ENCODE assay signal across 18 cellular contexts in genomic region chr4:72966652-72967051, GRCh38.
DNase-seq lines count a peak whose midpoint lies in the region; ATAC-seq, FAIRE-seq and TF ChIP-seq lines count a peak whose summit lies in the region.
"Had no signal": no experiment of that assay in that cellular context is flagged by ENCODE, and none has a peak within 500 bp of the region (broad histone marks: within the 10 kb centered on the region; RNA-seq: fewer than 3 reads in every experiment).

No MANE protein-coding gene starts in this region.

- peak; percentile 48 for ATAC-seq in GM18508 (IDR thresholded peaks at IDR 0.05; ENCODE audit: insufficient read depth, unreplicated experiment)
- ATAC-seq in GM19351 (IDR thresholded peaks at IDR 0.05; ENCODE audit: unreplicated experiment), result peak; percentile 91
- ATAC-seq in HG02840 (IDR thresholded peaks at IDR 0.05; ENCODE audit: low FRiP score, unreplicated experiment), result peak; percentile 73
- ATAC-seq in stimulated activated naive B cell treated with anti-CD40 and anti-IgM and Interleukin-4, amounts not matched to agents 10 μg/mL and 1 μg/mL and 100 μg/mL, for 72 hours (replicated peaks), result no peak
- ATAC-seq: activated naive CD4-positive, alpha-beta T cell treated with anti-CD3 and anti-CD28 coated beads, Interleukin-2, amount 50 U/mL, for 72 hours; heart left ventricle had no signal

- TF ChIP-seq CTCF in KMS-11 (conservative IDR thresholded peaks at IDR 0.05; ENCODE audit: low read depth, low read length) (no peak), D721Med (IDR thresholded peaks at IDR 0.05; ENCODE audit: insufficient read depth, missing control alignments) (no peak), mammary epithelial cell (conservative IDR thresholded peaks at IDR 0.05 in 1 of 2, IDR thresholded peaks at IDR 0.05 in 1 of 2; ENCODE audit: extremely low read depth in 1 of 2, insufficient read depth in 1 of 2, low read depth in 1 of 2, low read length in 2 of 2) (no peak)

- in situ Hi-C loops in mammary epithelial cell (cut with MboI; ENCODE audit: low sequenced_read_pairs in 2 of 2), result no loop called here

- H3K27me3 ChIP-seq in KMS-11 (ENCODE audit: insufficient read depth, low read depth) (no peaks in the 10 kb centered on the region), mammary epithelial cell (ENCODE audit: insufficient read depth, low read length) (no peaks in the 10 kb centered on the region)
- H3K27me3 ChIP-seq: breast epithelium, heart left ventricle, testis had no signal

- BruUV-seq in mammary epithelial cell (replicated peaks; lab: Mats Ljungman, UMichigan), result no TSS peak

- H3K4me1 ChIP-seq in KMS-11 (ENCODE audit: low read depth, poor library complexity, severe bottlenecking) (peaks cover 10% of the 10 kb centered on the region), mammary epithelial cell (ENCODE audit: insufficient read depth, low read length) (peaks cover 16% of the 10 kb centered on the region)
- H3K4me1 ChIP-seq: breast epithelium, testis had no signal

- no peaks in the 10 kb centered on the region for H3K79me2 ChIP-seq in KMS-11 (ENCODE audit: insufficient read depth, low read depth)
- no peaks in the 10 kb centered on the region for H3K79me2 ChIP-seq in mammary epithelial cell (ENCODE audit: insufficient read depth, low read length)

- peaks cover 3% of the 10 kb centered on the region for H3K9me3 ChIP-seq in mammary epithelial cell (replicated peaks; ENCODE audit: insufficient read depth, low read length)
- H3K9me3 ChIP-seq: testis had no signal

- peak overlapping the region; percentile 18; the same call in 1 of the 2 replicates for H3K9ac ChIP-seq in KMS-11
- no peak overlapping the region for H3K9ac ChIP-seq in mammary epithelial cell (ENCODE audit: insufficient read depth, low read length)

- dilution Hi-C loops in mammary epithelial cell (cut with HindIII; ENCODE audit: low sequenced_read_pairs), result no loop called here

- H3K4me3 ChIP-seq in KMS-11 (IDR thresholded peaks at IDR 0.05; ENCODE audit: insufficient read depth, low read depth, low read length), result no peak overlapping the region
- no peak overlapping the region for H3K4me3 ChIP-seq in mammary epithelial cell (replicated peaks in 1 of 3; ENCODE audit: insufficient read depth in 1 of 3, low read depth in 2 of 3, low read length in 3 of 3)
- H3K4me3 ChIP-seq: breast epithelium, heart left ventricle, testis had no signal

- FAIRE-seq in D721Med (lab: Jason Lieb, UNC), result no peak

- H3K4me3 Mint-ChIP-seq in stimulated activated naive B cell treated with anti-CD40 and anti-IgM and Interleukin-4, amounts not matched to agents 10 μg/mL and 1 μg/mL and 100 μg/mL, for 72 hours, result no peak overlapping the region
- H3K4me3 Mint-ChIP-seq: B cell had no signal

- H2AFZ ChIP-seq in KMS-11 (ENCODE audit: low read depth) (peak overlapping the region; percentile 81), mammary epithelial cell (ENCODE audit: low read depth, low read length) (no peak overlapping the region)

- H3K4me2 ChIP-seq in KMS-11 (peak overlapping the region; percentile 46; the same call in 1 of the 2 replicates), mammary epithelial cell (ENCODE audit: insufficient read depth, low read depth, low read length) (no peak overlapping the region)

- H3K27ac ChIP-seq in KMS-11 (peak overlapping the region; percentile 38; the same call in 1 of the 2 replicates), substantia nigra (ENCODE audit: low read depth, low read length, poor library complexity, severe bottlenecking) (no peak overlapping the region), mammary epithelial cell (ENCODE audit: insufficient read depth, low read depth, low read length) (no peak overlapping the region)
- H3K27ac ChIP-seq: breast epithelium, heart left ventricle, testis had no signal

- peaks cover 0 to 5% of the 10 kb centered on the region in 2 donors for H3K36me3 Mint-ChIP-seq in stimulated activated naive B cell treated with anti-CD40 and anti-IgM and Interleukin-4, amounts not matched to agents 10 μg/mL and 1 μg/mL and 100 μg/mL, for 72 hours

- no peaks in the 10 kb centered on the region for H3K4me1 Mint-ChIP-seq in stimulated activated naive B cell treated with anti-CD40 and anti-IgM and Interleukin-4, amounts not matched to agents 10 μg/mL and 1 μg/mL and 100 μg/mL, for 72 hours
- H3K4me1 Mint-ChIP-seq: B cell had no signal

- WGBS in mammary epithelial cell (ENCODE audit: low coverage, missing lambda C conversion rate), result 92% methylated on average over 1 of the region's 1 CpG

- peaks cover 0 to 9% of the 10 kb centered on the region in 2 donors for H3K27me3 Mint-ChIP-seq in stimulated activated naive B cell treated with anti-CD40 and anti-IgM and Interleukin-4, amounts not matched to agents 10 μg/mL and 1 μg/mL and 100 μg/mL, for 72 hours
- H3K27me3 Mint-ChIP-seq: B cell had no signal

- H3K36me3 ChIP-seq in KMS-11 (ENCODE audit: insufficient read depth), result no peaks in the 10 kb centered on the region
- H3K36me3 ChIP-seq in mammary epithelial cell (ENCODE audit: insufficient read depth, low read length), result no peaks in the 10 kb centered on the region
- H3K36me3 ChIP-seq: breast epithelium, heart left ventricle had no signal

- H4K20me1 ChIP-seq in KMS-11 (ENCODE audit: insufficient read depth), result no peaks in the 10 kb centered on the region
- H4K20me1 ChIP-seq in mammary epithelial cell (ENCODE audit: insufficient read depth, low read length), result no peaks in the 10 kb centered on the region

- no peak overlapping the region for H3K27ac Mint-ChIP-seq in stimulated activated naive B cell treated with anti-CD40 and anti-IgM and Interleukin-4, amounts not matched to agents 10 μg/mL and 1 μg/mL and 100 μg/mL, for 72 hours
- H3K27ac Mint-ChIP-seq: activated naive CD4-positive, alpha-beta T cell treated with anti-CD3 and anti-CD28 coated beads, Interleukin-2, amount 50 U/mL, for 72 hours; B cell had no signal

- DNase-seq in D721Med (ENCODE audit: insufficient read length, low spot score) (no peak), substantia nigra (lab: John Stamatoyannopoulos, UW) (no peak), mammary epithelial cell (no peak)
- DNase-seq in stimulated activated naive B cell treated with anti-CD40 and anti-IgM and Interleukin-4, amounts not matched to agents 10 μg/mL and 1 μg/mL and 100 μg/mL, for 72 hours, result no peak
- DNase-seq: activated CD8-positive, alpha-beta memory T cell treated with anti-CD3 and anti-CD28 coated beads, Interleukin-2, amount 50 U/mL, for 4 hours; heart left ventricle; NCI-H1436; NCI-H226; NK-92 treated with Interleukin-12 subunit alpha and Interleukin-12 subunit beta, amount 100 ng/mL, for 24 hours; retina; testis had no signal

- CTCF ChIA-PET in mammary epithelial cell (lab: Charles Lee; ENCODE audit: low non-redundant PET), result no interaction called here

- intact Hi-C loops in mammary epithelial cell (cut with micrococcal nuclease), result no loop called here

- H3K9me3 Mint-ChIP-seq in stimulated activated naive B cell treated with anti-CD40 and anti-IgM and Interleukin-4, amounts not matched to agents 10 μg/mL and 1 μg/mL and 100 μg/mL, for 72 hours, result peaks cover 17 to 19% of the 10 kb centered on the region in 2 donors

Comparison
In these comparisons a context has a peak if more than half of its experiments do, and no peak if none do; other contexts are left out.
1. ATAC-seq: peak in GM18508 (single experiment), GM19351 (single experiment) and HG02840 (single experiment); none in stimulated activated naive B cell treated with anti-CD40 and anti-IgM and Interleukin-4, amounts not matched to agents 10 μg/mL and 1 μg/mL and 100 μg/mL, for 72 hours (0 of 2).